ENCODE assay signal across 12 cellular contexts in genomic region chr2:188979730-188980123, GRCh38. TPM values are rescaled to one million over a fixed set of nuclear protein-coding genes. Genes with fewer than 3 reads are reported as not detected.
DNase-seq lines count a peak whose midpoint lies in the region; ATAC-seq, FAIRE-seq and TF ChIP-seq lines count a peak whose summit lies in the region.
"Had no signal": no experiment of that assay in that cellular context is flagged by ENCODE, and none has a peak within 500 bp of the region (broad histone marks: within the 10 kb centered on the region; RNA-seq: fewer than 3 reads in every experiment).

No MANE protein-coding gene starts in this region.

- no peaks in the 10 kb centered on the region for H3K27me3 Mint-ChIP-seq in osteocyte (ENCODE audit: unreplicated experiment)
- H3K27me3 Mint-ChIP-seq: natural killer cell treated with Interleukin-12 subunit alpha and Interleukin-12 subunit beta and Interleukin-15 and Interleukin-18, amount 100 ng/mL, for 72 hours had no signal

- H3K36me3 ChIP-seq in right atrium auricular region, result no peaks in the 10 kb centered on the region
- no peaks in the 10 kb centered on the region for H3K36me3 ChIP-seq in esophagus squamous epithelium
- no peaks in the 10 kb centered on the region for H3K36me3 ChIP-seq in aorta (ENCODE audit: control insufficient read depth in 1 of 2, insufficient read depth in 2 of 2, low read length in 1 of 2)
- no peaks in the 10 kb centered on the region for H3K36me3 ChIP-seq in H7 (replicated peaks; ENCODE audit: control insufficient read depth, insufficient read depth, low read length)
- no peaks in the 10 kb centered on the region for H3K36me3 ChIP-seq in small intestine (ENCODE audit: control insufficient read depth in 2 of 2, insufficient read depth in 2 of 2, low read length in 2 of 2)

- H3K4me3 Mint-ChIP-seq in osteocyte (ENCODE audit: unreplicated experiment), result peak overlapping the region; percentile 97
- H3K4me3 Mint-ChIP-seq: natural killer cell treated with Interleukin-12 subunit alpha and Interleukin-12 subunit beta and Interleukin-15 and Interleukin-18, amount 100 ng/mL, for 72 hours had no signal

- H3K9me3 ChIP-seq in right atrium auricular region (no peaks in the 10 kb centered on the region), esophagus squamous epithelium (no peaks in the 10 kb centered on the region), aorta (ENCODE audit: control insufficient read depth, low read length) (no peaks in the 10 kb centered on the region), small intestine (ENCODE audit: control insufficient read depth, low read depth) (no peaks in the 10 kb centered on the region)

- no peaks in the 10 kb centered on the region for H3K4me1 ChIP-seq in right atrium auricular region
- no peaks in the 10 kb centered on the region for H3K4me1 ChIP-seq in esophagus squamous epithelium
- H3K4me1 ChIP-seq in aorta (ENCODE audit: control insufficient read depth in 1 of 2, insufficient read depth in 2 of 2, low read length in 2 of 2), result peaks cover 0 to 2% of the 10 kb centered on the region in 2 donors
- H3K4me1 ChIP-seq in small intestine (ENCODE audit: control insufficient read depth in 2 of 2, insufficient read depth in 1 of 2, low read depth in 1 of 2, low read length in 1 of 2), result no peaks in the 10 kb centered on the region

- H3K4me3 ChIP-seq in right atrium auricular region (peak overlapping the region in 1 of 2 donors; percentile 45), esophagus squamous epithelium (peak overlapping the region in 3 of 4 donors; percentile 7 to 58 (median 44)), aorta (ENCODE audit: low read length in 2 of 2) (peak overlapping the region; percentile 26 to 76), H7 (ENCODE audit: insufficient read depth, low read depth, low read length) (no peak overlapping the region), small intestine (ENCODE audit: low read depth in 1 of 2, low read length in 2 of 2) (no peak overlapping the region)

- H3K4me1 Mint-ChIP-seq in osteocyte (ENCODE audit: unreplicated experiment), result peaks cover 60% of the 10 kb centered on the region

- no peaks in the 10 kb centered on the region for H3K9me3 Mint-ChIP-seq in osteocyte (ENCODE audit: unreplicated experiment)
- H3K9me3 Mint-ChIP-seq: natural killer cell treated with Interleukin-12 subunit alpha and Interleukin-12 subunit beta and Interleukin-15 and Interleukin-18, amount 100 ng/mL, for 72 hours had no signal

- ATAC-seq in aorta (ENCODE audit: low FRiP score) (no peak), HG03571 (IDR thresholded peaks at IDR 0.05; ENCODE audit: unreplicated experiment) (no peak)
- ATAC-seq: natural killer cell treated with Interleukin-12 subunit alpha and Interleukin-12 subunit beta and Interleukin-15 and Interleukin-18, amount 100 ng/mL, for 72 hours; PC-3 had no signal

- 60 to 76% methylated on average over 2 of the region's 2 CpGs for WGBS in esophagus squamous epithelium, 2 donors
- WGBS in aorta, 2 donors, result 1 to 4% methylated on average over 2 of the region's 2 CpGs
- 53 to 78% (median 60%) methylated on average over 2 of the region's 2 CpGs for WGBS in small intestine, 3 donors

- H3K27ac ChIP-seq in right atrium auricular region (peak overlapping the region; percentile 73 to 84), esophagus squamous epithelium (peak overlapping the region in 3 of 4 donors; percentile 64 to 82 (median 79)), aorta (ENCODE audit: low read depth in 1 of 2, low read length in 2 of 2) (peak overlapping the region in 1 of 2 donors; percentile 87), small intestine (ENCODE audit: low read depth in 1 of 2, low read length in 1 of 2) (no peak overlapping the region)

- H3K36me3 Mint-ChIP-seq in osteocyte (ENCODE audit: unreplicated experiment), result peaks cover 51% of the 10 kb centered on the region
- H3K36me3 Mint-ChIP-seq: natural killer cell treated with Interleukin-12 subunit alpha and Interleukin-12 subunit beta and Interleukin-15 and Interleukin-18, amount 100 ng/mL, for 72 hours had no signal

- FAIRE-seq in small intestine (lab: Jason Lieb, UNC), result no peak

- H3K27me3 ChIP-seq in right atrium auricular region, result no peaks in the 10 kb centered on the region
- H3K27me3 ChIP-seq in esophagus squamous epithelium, result no peaks in the 10 kb centered on the region
- H3K27me3 ChIP-seq in aorta (ENCODE audit: control insufficient read depth in 1 of 2, insufficient read depth in 2 of 2, low read length in 1 of 2), result no peaks in the 10 kb centered on the region
- no peaks in the 10 kb centered on the region for H3K27me3 ChIP-seq in H7 (ENCODE audit: control insufficient read depth, insufficient read depth, low read length)
- no peaks in the 10 kb centered on the region for H3K27me3 ChIP-seq in small intestine (ENCODE audit: control insufficient read depth in 2 of 2, insufficient read depth in 2 of 2, low read length in 2 of 2)

- TF ChIP-seq POLR2A in esophagus squamous epithelium (IDR thresholded peaks at IDR 0.05), result no peak

- peak overlapping the region; percentile 95 for H3K27ac Mint-ChIP-seq in osteocyte (ENCODE audit: unreplicated experiment)
- H3K27ac Mint-ChIP-seq: natural killer cell treated with Interleukin-12 subunit alpha and Interleukin-12 subunit beta and Interleukin-15 and Interleukin-18, amount 100 ng/mL, for 72 hours had no signal

- TF ChIP-seq CTCF in right atrium auricular region (IDR thresholded peaks at IDR 0.05) (no peak), esophagus squamous epithelium (IDR thresholded peaks at IDR 0.05) (no peak), osteocyte (IDR thresholded peaks at IDR 0.05) (no peak)

- DNase-seq in right atrium auricular region (ENCODE audit: low spot score) (no peak), cardiac septum (ENCODE audit: low spot score) (no peak), esophagus squamous epithelium (lab: John Stamatoyannopoulos, UW) (no peak), osteocyte (ENCODE audit: extremely low spot score, unreplicated experiment) (no peak), aorta (no peak), H7 (no peak), small intestine (no peak)
- DNase-seq: NCI-H226; PC-3; stimulated activated CD4-positive, alpha-beta T cell treated with anti-CD3 and anti-CD28 coated beads, Interleukin-4, amount 100 ng/mL, for 1 hour had no signal

- intact Hi-C loops in cardiac septum (cut with DNase I), result loop anchor here (2.0 to 5.0 kb wide), 2 partner anchors 42 to 193 kb away; no protein-coding TSS in a partner anchor
- intact Hi-C loops in esophagus squamous epithelium (cut with DNase I), result loop anchor here (10.0 kb wide), 1 partner anchor 455 kb away; no protein-coding TSS in a partner anchor
- intact Hi-C loops in aorta (cut with DNase I), result loop anchor here (2.0 to 10.0 kb wide), 9 partner anchors 42 to 685 kb away; partner anchors contain the start of gene GULP1 (in 1 of the 2)

RNA-seq across cellular contexts. Expression of gene COL3A1, which starts 5.6 kb away (rescaled TPM):
- total RNA-seq in right atrium auricular region (100 to 1,000 TPM in 1 of 2 donors, 10 to 100 TPM in 1; 86.4 to 608 TPM), cardiac septum (180 TPM), esophagus squamous epithelium (100 to 1,000 TPM in 1 of 4 donors, 10 to 100 TPM in 3; 14.9 to 119 (median 63.8) TPM), osteocyte (7,546 and 8,171 TPM in 2 replicates), aorta (1,000 to 10,000 TPM in 1 of 2 donors, 100 to 1,000 TPM in 1; 673 to 1,346 TPM)
- polyA plus RNA-seq in aorta (100 to 1,000 TPM; 155 to 875 TPM), small intestine (100 to 1,000 TPM in 1 of 3 donors, 10 to 100 TPM in 1, 1 to 10 TPM in 1; 2.0 to 105 (median 14.3) TPM)
- not detected in 2 replicates for total RNA-seq in H7 (2014; rRNA removed; shearing (Covaris generic))
- total RNA-seq: natural killer cell treated with Interleukin-12 subunit alpha and Interleukin-12 subunit beta and Interleukin-15 and Interleukin-18, amount 100 ng/mL, for 72 hours had no signal

Comparison
In these comparisons a context has a peak if more than half of its experiments do, and no peak if none do; other contexts are left out.
1. H3K27ac ChIP-seq: peak in right atrium auricular region (2 of 2) and esophagus squamous epithelium (3 of 4); none in small intestine (0 of 2).
2. H3K4me3 ChIP-seq: peak in esophagus squamous epithelium (3 of 4) and aorta (2 of 2); none in H7 (single experiment) and small intestine (0 of 2).
3. RNA of gene COL3A1, which starts 5.6 kb away (total RNA-seq): 7,546 to 8,171 TPM in osteocyte, 673 to 1,346 TPM in aorta, 86.4 to 608 TPM in right atrium auricular region, 180 TPM in cardiac septum (single experiment) and 14.9 to 119 TPM in esophagus squamous epithelium; not detected in H7; every median in the first group is over 10 times any median in the second.